9 cellular contexts compared by ENCODE assay signal in the genomic region with DNA sequence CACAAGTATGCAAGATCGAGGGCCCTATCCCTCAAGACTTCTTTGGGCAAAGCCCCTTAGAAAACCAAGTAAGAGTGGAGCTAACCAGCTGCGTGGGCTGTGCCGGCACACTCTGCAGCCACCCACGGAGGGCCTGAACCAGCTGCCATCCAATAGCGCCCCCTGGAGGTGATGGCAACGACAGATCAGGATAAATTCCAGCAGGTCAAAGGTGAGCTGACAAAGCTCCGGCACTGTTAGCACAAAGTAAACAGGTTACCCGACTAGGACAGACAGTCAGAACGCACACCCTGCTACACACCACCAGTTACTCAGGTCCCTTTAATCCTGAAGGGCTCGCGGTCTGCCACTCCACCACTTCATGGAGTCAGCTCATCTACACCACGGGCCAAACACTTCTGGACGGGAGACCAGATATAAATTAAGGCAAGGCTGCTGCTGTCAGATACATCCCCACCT. TPM values are rescaled to one million over a fixed set of nuclear protein-coding genes. Genes with fewer than 3 reads are reported as not detected.
DNase-seq lines count a peak whose midpoint lies in the region; ATAC-seq and TF ChIP-seq lines count a peak whose summit lies in the region.
"Had no signal": no experiment of that assay in that cellular context is flagged by ENCODE, and none has a peak within 500 bp of the region (broad histone marks: within the 10 kb centered on the region; RNA-seq: fewer than 3 reads in every experiment).

No MANE protein-coding gene starts in this region.

- no peaks in the 10 kb centered on the region for H3K9me3 ChIP-seq in GM23248 (ENCODE audit: low read depth)

- H3K27me3 ChIP-seq in GM23248 (replicated peaks; ENCODE audit: insufficient read depth), result no peaks in the 10 kb centered on the region

- no peak overlapping the region for H2AFZ ChIP-seq in GM23248

- ATAC-seq in HG03457 (IDR thresholded peaks at IDR 0.05; ENCODE audit: unreplicated experiment), result no peak
- no peak for ATAC-seq in HG03196 (IDR thresholded peaks at IDR 0.05; ENCODE audit: unreplicated experiment)

- H4K20me1 ChIP-seq in GM23248 (ENCODE audit: insufficient read depth), result no peaks in the 10 kb centered on the region; the same call in 1 of the 2 replicates

- POLR2A ChIA-PET in RWPE1 (lab: Yijun Ruan, JAX; ENCODE audit: low non-redundant PET), result no interaction called here

- H3K4me2 ChIP-seq in GM23248 (ENCODE audit: unreplicated experiment), result no peak overlapping the region

- H3F3A ChIP-seq in GM23248 (ENCODE audit: insufficient read depth), result peaks cover 22% of the 10 kb centered on the region; the same call in 1 of the 2 replicates

- TF ChIP-seq CTCF in RWPE1 (conservative IDR thresholded peaks at IDR 0.05; ENCODE audit: low read depth), result peak; percentile 54
- peak; percentile 84 for TF ChIP-seq CTCF in retinal pigment epithelial cell (conservative IDR thresholded peaks at IDR 0.05; ENCODE audit: low read depth, low read length)

- H3K4me1 ChIP-seq in GM23248 (ENCODE audit: insufficient read depth), result peaks cover 18% of the 10 kb centered on the region

- peaks cover 8% of the 10 kb centered on the region; the same call in 1 of the 2 replicates for H3K36me3 ChIP-seq in GM23248 (ENCODE audit: low read depth)

- no peaks in the 10 kb centered on the region for H3K9me2 ChIP-seq in GM23248 (ENCODE audit: insufficient read depth)

- intact Hi-C loops in head of caudate nucleus (cut with DNase I), result no loop called here

- peaks cover 62% of the 10 kb centered on the region for H3K79me2 ChIP-seq in GM23248 (ENCODE audit: insufficient read depth)

- no peak overlapping the region for H3K9ac ChIP-seq in GM23248

- DNase-seq in AG20443 (ENCODE audit: low spot score), result peak; percentile 84
- peak; percentile 69 for DNase-seq in GM23248
- DNase-seq in RWPE1 (ENCODE audit: low spot score), result peak; percentile 41
- peak; percentile 91 for DNase-seq in activated effector memory CD4-positive, alpha-beta T cell treated with anti-CD3 and anti-CD28 coated beads, Interleukin-2, amount 50 U/mL, for 16 hours
- peak in 40 of 42 donors; percentile 14 to 78 (median 56) for DNase-seq in head of caudate nucleus
- no peak for DNase-seq in retinal pigment epithelial cell (ENCODE audit: low read depth)

- 44 to 45% methylated on average over 13 of the region's 13 CpGs for WGBS in GM23248 (ENCODE audit: low coverage in 1 of 2, low lambda C conversion rate in 2 of 2, missing lambda C conversion rate in 2 of 2), 2 experiments

- in situ Hi-C loops in GM23248 (cut with MboI), result no loop called here

- CTCF ChIA-PET in RWPE1 (lab: Yijun Ruan, JAX), result interaction anchor here (0.5 to 1.8 kb wide), 14 partner anchors 9 to 372 kb away, joined by 3 to 7 read pairs (median 3); partner anchors contain the start of genes MYO1A and RDH16

- H3K27ac ChIP-seq in GM23248 (no peak overlapping the region), RWPE1 (no peak overlapping the region)

- H3K4me3 ChIP-seq in GM23248 (no peak overlapping the region), retinal pigment epithelial cell (ENCODE audit: low read length) (no peak overlapping the region)

RNA-seq across cellular contexts. Expression of gene ZBTB39, which starts 4.9 kb away (rescaled TPM):
- total RNA-seq in GM23248 (2014; rRNA removed; shearing (Covaris generic)), result 2.9 and 3.9 TPM in 2 replicates
- 1.5 TPM in 2 replicates for polyA plus RNA-seq in GM23248 (2016; fragmentation: Nextera tagmentation; extraction: Ambion mirVana)

RNA-seq across cellular contexts. Expression of gene TAC3, which starts 14.9 kb away (rescaled TPM):
- not detected in 2 replicates for total RNA-seq in GM23248 (2014; rRNA removed; shearing (Covaris generic))
- polyA plus RNA-seq in GM23248 (2016; fragmentation: Nextera tagmentation; extraction: Ambion mirVana), result not detected in 2 replicates
- total RNA-seq: subcutaneous adipose tissue had no signal

RNA-seq across cellular contexts. Expression of gene RDH16, which starts 44.1 kb away (rescaled TPM):
- not detected in 2 replicates for total RNA-seq in GM23248 (2014; rRNA removed; shearing (Covaris generic))
- polyA plus RNA-seq in GM23248 (2016; fragmentation: Nextera tagmentation; extraction: Ambion mirVana), result not detected in 2 replicates

RNA-seq across cellular contexts. Expression of gene MYO1A, which starts 48.5 kb away (rescaled TPM):
- not detected in 2 replicates for total RNA-seq in GM23248 (2014; rRNA removed; shearing (Covaris generic))
- not detected in 2 replicates for polyA plus RNA-seq in GM23248 (2016; fragmentation: Nextera tagmentation; extraction: Ambion mirVana)
